In genomic region chr1:228321478-228321877, GRCh38 we compare ENCODE assay signal across 22 cellular contexts.
"Had no signal": no experiment of that assay in that cellular context is flagged by ENCODE, and none has a peak within 500 bp of the region (broad histone marks: within the 10 kb centered on the region; RNA-seq: fewer than 3 reads in every experiment).

No MANE protein-coding gene starts in this region.

- H3K9me3 Mint-ChIP-seq: activated CD4-positive, alpha-beta T cell treated with anti-CD3 and anti-CD28 coated beads, Interleukin-2, amount 10 ng/mL, durations not matched to agents 24 days and 14 days; activated naive CD4-positive, alpha-beta T cell treated with anti-CD3 and anti-CD28 coated beads, Interleukin-2, amount 50 U/mL, for 72 hours; effector memory CD8-positive, alpha-beta T cell had no signal

- H3K27me3 ChIP-seq: ascending aorta, brain microvascular endothelial cell, esophagus muscularis mucosa, sigmoid colon, tibial artery had no signal

- H3K27ac Mint-ChIP-seq: activated CD4-positive, alpha-beta memory T cell treated with anti-CD3 and anti-CD28 coated beads, Interleukin-2, amount 10 ng/mL, durations not matched to agents 7 days and 5 days; activated CD4-positive, alpha-beta T cell treated with anti-CD3 and anti-CD28 coated beads, Interleukin-2, amount 10 ng/mL, durations not matched to agents 24 days and 14 days; activated naive CD4-positive, alpha-beta T cell treated with anti-CD3 and anti-CD28 coated beads, Interleukin-2, amount 50 U/mL, for 72 hours; effector memory CD8-positive, alpha-beta T cell; nephron had no signal

- H3K4me3 Mint-ChIP-seq: activated CD4-positive, alpha-beta memory T cell treated with anti-CD3 and anti-CD28 coated beads, Interleukin-2, amount 10 ng/mL, durations not matched to agents 7 days and 5 days; activated CD4-positive, alpha-beta T cell treated with anti-CD3 and anti-CD28 coated beads, Interleukin-2, amount 10 ng/mL, durations not matched to agents 24 days and 14 days; effector memory CD8-positive, alpha-beta T cell; nephron had no signal

- H3K4me1 Mint-ChIP-seq: activated CD4-positive, alpha-beta memory T cell treated with anti-CD3 and anti-CD28 coated beads, Interleukin-2, amount 10 ng/mL, durations not matched to agents 7 days and 5 days; activated CD4-positive, alpha-beta T cell treated with anti-CD3 and anti-CD28 coated beads, Interleukin-2, amount 10 ng/mL, durations not matched to agents 24 days and 14 days; nephron had no signal

- ATAC-seq: activated CD4-positive, CD25-positive, alpha-beta regulatory T cell treated with anti-CD3 and anti-CD28 coated beads, Interleukin-2, amount 50 U/mL, for 24 hours; activated naive CD4-positive, alpha-beta T cell treated with anti-CD3 and anti-CD28 coated beads, Interleukin-2, amount 50 U/mL, for 72 hours; effector memory CD8-positive, alpha-beta T cell; stimulated activated naive CD8-positive, alpha-beta T cell treated with anti-CD3 and anti-CD28 coated beads, Interleukin-15, Interleukin-2, amounts not matched to agents 100 U/mL and 50 U/mL, for 24 hours had no signal

- H3K27me3 Mint-ChIP-seq: activated CD4-positive, alpha-beta memory T cell treated with anti-CD3 and anti-CD28 coated beads, Interleukin-2, amount 10 ng/mL, durations not matched to agents 7 days and 5 days; activated CD4-positive, alpha-beta T cell treated with anti-CD3 and anti-CD28 coated beads, Interleukin-2, amount 10 ng/mL, durations not matched to agents 24 days and 14 days; effector memory CD8-positive, alpha-beta T cell had no signal

- H3K4me1 ChIP-seq: ascending aorta, esophagus muscularis mucosa, sigmoid colon, tibial artery had no signal

- H3K4me3 ChIP-seq: ascending aorta, esophagus muscularis mucosa, lung, sigmoid colon, SK-N-MC, smooth muscle cell, tibial artery had no signal

- H3K27ac ChIP-seq: ascending aorta, brain microvascular endothelial cell, esophagus muscularis mucosa, sigmoid colon, SK-N-MC, tibial artery had no signal

- H3K36me3 ChIP-seq: brain microvascular endothelial cell had no signal

- DNase-seq: activated CD4-positive, alpha-beta memory T cell treated with anti-CD3 and anti-CD28 coated beads, Interleukin-2, amount 10 ng/mL, durations not matched to agents 7 days and 5 days; activated CD4-positive, alpha-beta T cell treated with anti-CD3 and anti-CD28 coated beads, Interleukin-2, amount 10 ng/mL, durations not matched to agents 24 days and 14 days; brain microvascular endothelial cell; central memory CD4-positive, alpha-beta T cell; effector memory CD8-positive, alpha-beta T cell; glutamatergic neuron; hypothalamus; midbrain; sigmoid colon; stimulated activated CD4-positive, alpha-beta T cell treated with anti-CD3 and anti-CD28 coated beads, Interleukin-4, amount 100 ng/mL, for 24 hours; stimulated activated naive CD8-positive, alpha-beta T cell treated with anti-CD3 and anti-CD28 coated beads, Interleukin-15, Interleukin-2, amounts not matched to agents 100 U/mL and 50 U/mL, for 24 hours; substantia nigra; T-helper 2 cell had no signal
